ENCODE assay signal across 17 cellular contexts in the genomic region with DNA sequence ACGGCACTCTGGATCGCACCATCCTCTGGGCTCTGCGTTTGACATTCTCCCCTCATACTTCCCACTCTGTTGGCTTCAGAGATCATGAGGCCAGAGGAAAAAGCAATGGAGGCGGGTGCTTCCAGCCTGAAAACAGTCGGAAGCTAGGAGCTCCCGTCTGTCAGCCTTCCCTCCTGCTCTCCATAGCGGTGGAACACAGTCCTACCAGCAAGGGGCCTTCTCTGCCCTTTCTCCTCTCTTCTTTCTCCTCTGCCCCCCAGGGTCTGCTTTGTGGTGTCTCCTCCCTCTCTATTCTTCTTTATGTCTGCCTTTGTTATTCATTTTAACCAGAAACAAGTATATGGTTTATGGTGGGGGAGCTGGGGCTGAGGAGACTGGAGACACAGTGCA.
DNase-seq lines count a peak whose midpoint lies in the region; ATAC-seq, FAIRE-seq and TF ChIP-seq lines count a peak whose summit lies in the region.
"Had no signal": no experiment of that assay in that cellular context is flagged by ENCODE, and none has a peak within 500 bp of the region (broad histone marks: within the 10 kb centered on the region; RNA-seq: fewer than 3 reads in every experiment).

No MANE protein-coding gene starts in this region.

- H3K4me1 ChIP-seq in HepG2 (ENCODE audit: insufficient read depth, low read length) (peaks cover 11% of the 10 kb centered on the region), right lobe of liver (no peaks in the 10 kb centered on the region), psoas muscle (no peaks in the 10 kb centered on the region)
- H3K4me1 ChIP-seq: BLaER1 treated with 17β-estradiol and CSF1 and Interleukin-3, amounts not matched to agents 10 nM and 100 nM; Peyer's patch had no signal

- H3K36me3 ChIP-seq in HepG2 (replicated peaks in 1 of 2; ENCODE audit: control insufficient read depth in 1 of 2, insufficient read depth in 2 of 2, low read length in 2 of 2) (no peaks in the 10 kb centered on the region), right lobe of liver (no peaks in the 10 kb centered on the region), psoas muscle (ENCODE audit: insufficient read depth in 1 of 2, low read depth in 1 of 2) (no peaks in the 10 kb centered on the region)
- H3K36me3 ChIP-seq: BLaER1 treated with 17β-estradiol and CSF1 and Interleukin-3, amounts not matched to agents 10 nM and 100 nM; Peyer's patch had no signal

- H3K27me3 ChIP-seq in HepG2 (ENCODE audit: control insufficient read depth in 1 of 2, insufficient read depth in 2 of 2, low read length in 2 of 2) = peaks cover 0 to 10% of the 10 kb centered on the region in 2 experiments; a peak in 1 of 5 replicates
- no peaks in the 10 kb centered on the region for H3K27me3 ChIP-seq in right lobe of liver
- no peaks in the 10 kb centered on the region for H3K27me3 ChIP-seq in psoas muscle (ENCODE audit: insufficient read depth in 3 of 3, low read length in 2 of 3)
- H3K27me3 ChIP-seq: BLaER1 treated with 17β-estradiol and CSF1 and Interleukin-3, amounts not matched to agents 10 nM and 100 nM; Peyer's patch had no signal

- no TSS peak for BruUV-seq in HepG2 (replicated peaks; lab: Mats Ljungman, UMichigan)

- H3K9ac ChIP-seq in HepG2 (ENCODE audit: insufficient read depth, low read depth, low read length) = no peak overlapping the region
- H3K9ac ChIP-seq: BLaER1 treated with 17β-estradiol and CSF1 and Interleukin-3, amounts not matched to agents 10 nM and 100 nM had no signal

- no peaks in the 10 kb centered on the region for H3K79me2 ChIP-seq in HepG2 (ENCODE audit: insufficient read depth, low read length)

- WGBS in HepG2 (ENCODE audit: low lambda C conversion rate) = 39% methylated on average over 3 of the region's 7 CpGs
- WGBS in right lobe of liver (ENCODE audit: insufficient coverage, low coverage, low lambda C conversion rate, missing lambda C conversion rate) = 33% methylated on average over 2 of the region's 7 CpGs
- 86 to 96% (median 86%) methylated on average over 7 of the region's 7 CpGs for WGBS in psoas muscle, 3 donors

- DNase-seq in HepG2 (ENCODE audit: low spot score) (no peak), right lobe of liver (no peak), iPS-NIHi7 (ENCODE audit: extremely low spot score) (peak; percentile 46), psoas muscle (no peak), T-helper 9 cell (no peak)
- DNase-seq: 8988T, DMS 273 treated with DMSO at 0.1 percent for 48 hours, Karpas-422, MM.1S, NCI-H1436 treated with DMSO at 0.1 percent for 48 hours, NCI-H226, Peyer's patch, Right ventricle myocardium superior had no signal

- no peaks in the 10 kb centered on the region for H3K9me3 ChIP-seq in HepG2 (ENCODE audit: low read length)
- no peaks in the 10 kb centered on the region for H3K9me3 ChIP-seq in right lobe of liver
- no peaks in the 10 kb centered on the region for H3K9me3 ChIP-seq in psoas muscle
- H3K9me3 ChIP-seq: BLaER1 treated with 17β-estradiol and CSF1 and Interleukin-3, amounts not matched to agents 10 nM and 100 nM; Peyer's patch had no signal

- peak overlapping the region; percentile 28; the same call in 1 of the 2 replicates for H3K4me2 ChIP-seq in HepG2 (ENCODE audit: low read depth, low read length)
- H3K4me2 ChIP-seq: BLaER1 treated with 17β-estradiol and CSF1 and Interleukin-3, amounts not matched to agents 10 nM and 100 nM had no signal

- H4K20me1 ChIP-seq in HepG2 (ENCODE audit: insufficient read depth, low read length) = no peaks in the 10 kb centered on the region
- H4K20me1 ChIP-seq: BLaER1 treated with 17β-estradiol and CSF1 and Interleukin-3, amounts not matched to agents 10 nM and 100 nM had no signal

- TF ChIP-seq EP300 in HepG2 (IDR thresholded peaks at IDR 0.05; ENCODE audit: low read depth in 2 of 2, low read length in 2 of 2) = no peak
- TF ChIP-seq EP300 in HepG2 (CRISPR knock-in tag; IDR thresholded peaks at IDR 0.05; ENCODE audit: borderline replicate concordance) = no peak

- CTCF ChIA-PET in HepG2 (lab: Yijun Ruan, JAX; ENCODE audit: low intra/inter-chr PET ratio, low total read pairs) = no interaction called here

- intact Hi-C loops in HepG2 (cut with micrococcal nuclease; ENCODE audit: unreplicated experiment) = loop anchor here (10.0 kb wide), 1 partner anchor 98 kb away; no protein-coding TSS in a partner anchor
- intact Hi-C loops in right lobe of liver (cut with DNase I) = loop anchor here in 1 of 2 donors (5.0 kb wide), 1 partner anchor 301 kb away; no protein-coding TSS in a partner anchor
- intact Hi-C loops in psoas muscle (cut with DNase I) = loop anchor here (10.0 kb wide), 2 partner anchors 298 to 308 kb away; no protein-coding TSS in a partner anchor

- no peak for TF ChIP-seq RAD21 in HepG2 (CRISPR knock-in tag; IDR thresholded peaks at IDR 0.05)

- H3K4me3 ChIP-seq in HepG2 (replicated peaks in 1 of 3; ENCODE audit: insufficient read depth in 1 of 3, low read depth in 2 of 3, low read length in 3 of 3) (no peak overlapping the region), right lobe of liver (no peak overlapping the region), psoas muscle (no peak overlapping the region)
- H3K4me3 ChIP-seq: BLaER1 treated with 17β-estradiol and CSF1 and Interleukin-3, amounts not matched to agents 10 nM and 100 nM; Peyer's patch had no signal

- in situ Hi-C loops in HepG2 (cut with HindIII; ENCODE audit: extremely low pct_ligation_motif_present, low pct_unique_long_range_greater_than_20kb) = loop anchor here (10.0 kb wide), 2 partner anchors 188 to 298 kb away; no protein-coding TSS in a partner anchor

- H3K27ac ChIP-seq in HepG2 (ENCODE audit: extremely low read length, insufficient read depth, low read length) = no peak overlapping the region
- H3K27ac ChIP-seq in right lobe of liver = no peak overlapping the region
- H3K27ac ChIP-seq in VCaP = peak overlapping the region; percentile 89
- no peak overlapping the region for H3K27ac ChIP-seq in psoas muscle
- H3K27ac ChIP-seq: BLaER1 treated with 17β-estradiol and CSF1 and Interleukin-3, amounts not matched to agents 10 nM and 100 nM; Peyer's patch had no signal

- FAIRE-seq in HepG2 (lab: Jason Lieb, UNC) = no peak

- ATAC-seq in HepG2 (peak; percentile 46), right lobe of liver (no peak), HG03432 (IDR thresholded peaks at IDR 0.05; ENCODE audit: unreplicated experiment) (no peak), psoas muscle (no peak), GM21390 (IDR thresholded peaks at IDR 0.05; ENCODE audit: unreplicated experiment) (no peak)

- no peak for TF ChIP-seq CTCF in HepG2 (CRISPR knock-in tag; IDR thresholded peaks at IDR 0.05)
- TF ChIP-seq CTCF in right lobe of liver (IDR thresholded peaks at IDR 0.05) = no peak
- no peak for TF ChIP-seq CTCF in VCaP (conservative IDR thresholded peaks at IDR 0.05)
- TF ChIP-seq CTCF in psoas muscle (IDR thresholded peaks at IDR 0.05) = no peak

- H2AFZ ChIP-seq in HepG2 (ENCODE audit: low read length) = no peak overlapping the region

- TF ChIP-seq POLR2A in HepG2 (IDR thresholded peaks at IDR 0.05; ENCODE audit: insufficient read depth in 1 of 2, low read depth in 2 of 2, low read length in 2 of 2) = no peak
- no peak for TF ChIP-seq POLR2A in right lobe of liver (IDR thresholded peaks at IDR 0.05)

- POLR2A ChIA-PET in HepG2 (lab: Yijun Ruan, JAX) = no interaction called here

TF ChIP-seq in HepG2, 621 proteins besides CTCF, POLR2A, EP300 and RAD21:
- no peak for TF ChIP-seq ARNTL (CRISPR knock-in tag; IDR thresholded peaks at IDR 0.05)
- no peak for TF ChIP-seq ZNF24 (IDR thresholded peaks at IDR 0.05)
- TF ChIP-seq ZNF747 (CRISPR knock-in tag; IDR thresholded peaks at IDR 0.05; ENCODE audit: borderline replicate concordance) = no peak
- no peak for TF ChIP-seq NFKBIZ (CRISPR knock-in tag; IDR thresholded peaks at IDR 0.05)
- TF ChIP-seq ZNF615 (CRISPR knock-in tag; IDR thresholded peaks at IDR 0.05; ENCODE audit: borderline replicate concordance) = no peak
- TF ChIP-seq ZC3H13 (CRISPR knock-in tag; IDR thresholded peaks at IDR 0.05) = no peak
- TF ChIP-seq ZBTB3 (CRISPR knock-in tag; IDR thresholded peaks at IDR 0.05; ENCODE audit: borderline replicate concordance, low read depth) = no peak
- no peak for TF ChIP-seq NFATC3 (CRISPR knock-in tag; IDR thresholded peaks at IDR 0.05)
- no peak for TF ChIP-seq SOX13 (IDR thresholded peaks at IDR 0.05)
- no peak for TF ChIP-seq SOX13 (CRISPR knock-in tag; conservative IDR thresholded peaks at IDR 0.05 in 1 of 2, IDR thresholded peaks at IDR 0.05 in 1 of 2)
